In the genomic region with DNA sequence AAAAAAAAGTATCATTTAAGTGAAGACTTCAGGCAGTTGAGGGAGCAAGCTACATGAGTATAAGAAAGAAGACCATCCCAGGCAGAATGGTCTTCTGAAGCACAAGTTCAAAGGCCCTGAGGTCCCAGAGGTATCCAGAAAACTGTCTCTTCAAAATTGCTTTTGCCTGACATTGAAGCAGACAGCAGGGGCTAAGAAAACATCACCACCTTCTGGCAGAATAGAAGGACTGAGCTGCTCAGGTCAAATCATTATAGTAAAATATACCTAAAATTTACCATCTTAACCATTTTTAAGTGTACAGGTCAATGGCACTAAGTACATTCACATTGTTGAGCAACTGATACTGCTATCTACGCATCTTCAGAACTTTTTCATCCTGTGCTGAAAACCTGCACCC, we compare ENCODE assay signal across 10 cellular contexts. TPM values are rescaled to one million over a fixed set of nuclear protein-coding genes. Genes with fewer than 3 reads are reported as not detected.
DNase-seq lines count a peak whose midpoint lies in the region; ATAC-seq and TF ChIP-seq lines count a peak whose summit lies in the region.
"Had no signal": no experiment of that assay in that cellular context is flagged by ENCODE, and none has a peak within 500 bp of the region (broad histone marks: within the 10 kb centered on the region; RNA-seq: fewer than 3 reads in every experiment).

No MANE protein-coding gene starts in this region.

- H3K4me3 ChIP-seq in choroid plexus epithelial cell (ENCODE audit: low read depth, low read length), result no peak overlapping the region
- no peak overlapping the region for H3K4me3 ChIP-seq in retinal pigment epithelial cell (ENCODE audit: low read length)

- TF ChIP-seq CTCF in choroid plexus epithelial cell (conservative IDR thresholded peaks at IDR 0.05; ENCODE audit: low read depth, low read length) (peak; percentile 60), retinal pigment epithelial cell (conservative IDR thresholded peaks at IDR 0.05; ENCODE audit: low read depth, low read length) (peak; percentile 44)

- DNase-seq in SIG-M5 treated with dmso at 0.1 percent for 504 hours (lab: John Stamatoyannopoulos, UW; ENCODE audit: unreplicated experiment) (peak; percentile 32), SIG-M5 (lab: John Stamatoyannopoulos, UW) (no peak), MV-4-11 (lab: John Stamatoyannopoulos, UW) (peak; percentile 38), choroid plexus epithelial cell (ENCODE audit: low read depth) (peak; percentile 46), retinal pigment epithelial cell (ENCODE audit: low read depth) (no peak), left colon (no peak)
- DNase-seq: amniotic stem cell, C1 segment of cervical spinal cord had no signal

- intact Hi-C loops in left colon (cut with DNase I, micrococcal nuclease), result no loop called here

- ATAC-seq in GM19328 (IDR thresholded peaks at IDR 0.05; ENCODE audit: unreplicated experiment), result no peak
- no peak for ATAC-seq in left colon
- no peak for ATAC-seq in HG03342 (IDR thresholded peaks at IDR 0.05; ENCODE audit: unreplicated experiment)

RNA-seq across cellular contexts. Expression of a gene that starts 16.4 kb away (rescaled TPM):
- 10 to 100 TPM; 65.7 to 82.6 TPM for total RNA-seq in left colon

Comparison
In these comparisons a context has a peak if more than half of its experiments do, and no peak if none do; other contexts are left out.
1. DNase-seq: peak in SIG-M5 treated with dmso at 0.1 percent for 504 hours (single experiment), MV-4-11 (single experiment) and choroid plexus epithelial cell (single experiment); none in SIG-M5 (single experiment), retinal pigment epithelial cell (single experiment) and left colon (0 of 2).